In the genomic region with DNA sequence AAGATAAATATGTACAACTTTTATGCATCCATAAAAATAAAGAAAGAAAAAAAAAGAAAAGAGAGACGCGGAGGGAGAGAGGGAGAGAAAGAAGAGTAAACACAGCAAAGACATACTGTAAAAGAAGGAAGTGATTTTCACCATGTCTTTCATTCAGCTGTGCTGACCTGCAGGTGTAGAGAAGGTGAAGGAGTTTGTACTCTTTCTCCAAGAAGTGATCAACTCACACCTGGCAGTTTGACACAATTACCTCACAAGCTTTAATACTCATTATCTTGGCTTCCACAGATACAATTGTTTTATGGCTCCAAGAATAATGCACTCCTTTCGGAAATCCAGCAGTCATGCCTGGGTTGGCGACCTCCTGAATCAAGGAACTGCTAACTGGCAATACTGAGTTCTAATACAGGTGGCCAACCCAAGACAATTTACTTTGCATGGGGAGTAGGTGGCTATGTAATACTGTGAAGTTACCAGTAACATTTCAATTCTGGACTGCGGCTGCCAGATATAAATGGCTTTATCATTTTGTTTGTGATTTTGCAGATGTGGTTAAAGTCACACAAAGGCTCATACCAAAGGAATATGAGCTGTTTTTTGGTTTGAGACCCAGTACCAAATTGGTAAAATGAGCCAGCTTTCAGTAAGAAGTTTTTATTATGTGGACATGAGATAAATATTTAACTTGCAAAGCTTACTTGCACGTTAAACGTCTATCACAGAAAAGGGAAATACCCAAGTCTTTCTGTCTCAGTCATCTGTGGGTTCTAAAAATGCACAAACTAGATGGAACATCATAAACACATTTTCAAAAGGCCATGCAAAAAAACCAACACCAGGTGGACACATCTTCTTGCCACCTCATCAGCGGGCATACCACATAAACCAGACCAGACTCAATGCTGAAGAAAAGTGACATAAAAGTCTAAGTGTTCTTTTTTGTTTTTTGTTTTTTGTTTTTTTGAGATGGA, we compare ENCODE assay signal across 12 cellular contexts.
DNase-seq lines count a peak whose midpoint lies in the region; ATAC-seq and TF ChIP-seq lines count a peak whose summit lies in the region.
"Had no signal": no experiment of that assay in that cellular context is flagged by ENCODE, and none has a peak within 500 bp of the region (broad histone marks: within the 10 kb centered on the region; RNA-seq: fewer than 3 reads in every experiment).

No MANE protein-coding gene starts in this region.

- no peak for TF ChIP-seq CTCF in colonic mucosa (IDR thresholded peaks at IDR 0.05)
- TF ChIP-seq CTCF in chondrocyte (IDR thresholded peaks at IDR 0.05) = no peak

- peak; percentile 42 for DNase-seq in colonic mucosa
- no peak for DNase-seq in stimulated activated CD4-positive, alpha-beta T cell treated with anti-CD3 and anti-CD28 coated beads, Interleukin-1b, Interleukin-23, amount 100 ng/mL, for 48 hours
- DNase-seq in chondrocyte (ENCODE audit: low spot score) = no peak
- no peak for DNase-seq in activated T-cell treated with anti-CD3 and anti-CD28 coated beads for 4 hours
- DNase-seq in CD4-positive, alpha-beta memory T cell = no peak
- DNase-seq: activated CD4-positive, alpha-beta memory T cell treated with anti-CD3 and anti-CD28 coated beads for 36 hours; CD8-positive, alpha-beta T cell; stimulated activated naive B cell treated with anti-CD40 and anti-IgM and Interleukin-4, amounts not matched to agents 10 μg/mL and 1 μg/mL and 100 μg/mL, for 72 hours had no signal

- H3K27ac Mint-ChIP-seq in chondrocyte (ENCODE audit: unreplicated experiment) = no peak overlapping the region
- no peak overlapping the region for H3K27ac Mint-ChIP-seq in CD4-positive, alpha-beta memory T cell
- H3K27ac Mint-ChIP-seq: activated CD4-positive, alpha-beta memory T cell treated with anti-CD3 and anti-CD28 coated beads for 36 hours; CD8-positive, alpha-beta T cell; natural killer cell treated with Interleukin-12 subunit alpha and Interleukin-12 subunit beta and Interleukin-15 and Interleukin-18, amount 100 ng/mL, for 72 hours; stimulated activated naive B cell treated with anti-CD40 and anti-IgM and Interleukin-4, amounts not matched to agents 10 μg/mL and 1 μg/mL and 100 μg/mL, for 72 hours had no signal

- no peaks in the 10 kb centered on the region for H3K9me3 ChIP-seq in colonic mucosa
- no peaks in the 10 kb centered on the region for H3K9me3 ChIP-seq in CD4-positive, alpha-beta memory T cell (ENCODE audit: control insufficient read depth in 1 of 2, low read length in 2 of 2)

- peak overlapping the region; percentile 29 for H3K27ac ChIP-seq in colonic mucosa
- H3K27ac ChIP-seq in CD4-positive, alpha-beta memory T cell (ENCODE audit: low read depth, low read length) = no peak overlapping the region

- no peaks in the 10 kb centered on the region for H3K9me3 Mint-ChIP-seq in chondrocyte (ENCODE audit: low read depth)
- peaks cover 0 to 3% (median 0%) of the 10 kb centered on the region in 8 donors for H3K9me3 Mint-ChIP-seq in CD4-positive, alpha-beta memory T cell
- H3K9me3 Mint-ChIP-seq: activated CD4-positive, alpha-beta memory T cell treated with anti-CD3 and anti-CD28 coated beads for 36 hours; CD8-positive, alpha-beta T cell had no signal

- H3K27me3 Mint-ChIP-seq in chondrocyte (ENCODE audit: low read depth) = no peaks in the 10 kb centered on the region
- H3K27me3 Mint-ChIP-seq in CD4-positive, alpha-beta memory T cell = no peaks in the 10 kb centered on the region
- H3K27me3 Mint-ChIP-seq: natural killer cell treated with Interleukin-12 subunit alpha and Interleukin-12 subunit beta and Interleukin-15 and Interleukin-18, amount 100 ng/mL, for 72 hours had no signal

- peaks cover 2% of the 10 kb centered on the region for H3K36me3 Mint-ChIP-seq in chondrocyte (ENCODE audit: low read depth)
- no peaks in the 10 kb centered on the region for H3K36me3 Mint-ChIP-seq in CD4-positive, alpha-beta memory T cell
- H3K36me3 Mint-ChIP-seq: activated CD4-positive, alpha-beta memory T cell treated with anti-CD3 and anti-CD28 coated beads for 36 hours; CD8-positive, alpha-beta T cell; natural killer cell treated with Interleukin-12 subunit alpha and Interleukin-12 subunit beta and Interleukin-15 and Interleukin-18, amount 100 ng/mL, for 72 hours; stimulated activated naive B cell treated with anti-CD40 and anti-IgM and Interleukin-4, amounts not matched to agents 10 μg/mL and 1 μg/mL and 100 μg/mL, for 72 hours had no signal

- no peaks in the 10 kb centered on the region for H3K27me3 ChIP-seq in colonic mucosa
- H3K27me3 ChIP-seq in CD4-positive, alpha-beta memory T cell (ENCODE audit: insufficient read depth, low read length) = no peaks in the 10 kb centered on the region

- H3K9ac ChIP-seq in colonic mucosa (ENCODE audit: low read depth in 2 of 2, low read length in 2 of 2) = peak overlapping the region in 1 of 2 donors; percentile 27

- ATAC-seq in GM18519 (IDR thresholded peaks at IDR 0.05; ENCODE audit: low FRiP score, unreplicated experiment) = peak; percentile 61
- ATAC-seq in GM21619 (IDR thresholded peaks at IDR 0.05; ENCODE audit: unreplicated experiment) = peak; percentile 64
- peak; percentile 77 for ATAC-seq in HG03108 (IDR thresholded peaks at IDR 0.05; ENCODE audit: unreplicated experiment)
- ATAC-seq: CD8-positive, alpha-beta T cell; natural killer cell treated with Interleukin-12 subunit alpha and Interleukin-12 subunit beta and Interleukin-15 and Interleukin-18, amount 100 ng/mL, for 72 hours; stimulated activated naive B cell treated with anti-CD40 and anti-IgM and Interleukin-4, amounts not matched to agents 10 μg/mL and 1 μg/mL and 100 μg/mL, for 72 hours had no signal

- H3K4me3 Mint-ChIP-seq in chondrocyte (ENCODE audit: unreplicated experiment) = no peak overlapping the region
- no peak overlapping the region for H3K4me3 Mint-ChIP-seq in CD4-positive, alpha-beta memory T cell
- H3K4me3 Mint-ChIP-seq: activated CD4-positive, alpha-beta memory T cell treated with anti-CD3 and anti-CD28 coated beads for 36 hours; CD8-positive, alpha-beta T cell; natural killer cell treated with Interleukin-12 subunit alpha and Interleukin-12 subunit beta and Interleukin-15 and Interleukin-18, amount 100 ng/mL, for 72 hours; stimulated activated naive B cell treated with anti-CD40 and anti-IgM and Interleukin-4, amounts not matched to agents 10 μg/mL and 1 μg/mL and 100 μg/mL, for 72 hours had no signal

- CTCF ChIA-PET in CD4-positive, alpha-beta memory T cell (lab: Charles Lee; ENCODE audit: partially characterized antibody) = no interaction called here

- H3K4me1 Mint-ChIP-seq in chondrocyte (ENCODE audit: low read depth) = peaks cover 12% of the 10 kb centered on the region
- H3K4me1 Mint-ChIP-seq in CD4-positive, alpha-beta memory T cell = no peaks in the 10 kb centered on the region
- H3K4me1 Mint-ChIP-seq: stimulated activated naive B cell treated with anti-CD40 and anti-IgM and Interleukin-4, amounts not matched to agents 10 μg/mL and 1 μg/mL and 100 μg/mL, for 72 hours had no signal

- intact Hi-C loops in colonic mucosa (cut with DNase I) = no loop called here
- intact Hi-C loops in CD4-positive, alpha-beta memory T cell (cut with micrococcal nuclease) = no loop called here

- H3K36me3 ChIP-seq in colonic mucosa = no peaks in the 10 kb centered on the region
- no peaks in the 10 kb centered on the region for H3K36me3 ChIP-seq in CD4-positive, alpha-beta memory T cell (ENCODE audit: insufficient read depth, low read length)

- no peak overlapping the region for H3K4me3 ChIP-seq in colonic mucosa
- H3K4me3 ChIP-seq in CD4-positive, alpha-beta memory T cell (ENCODE audit: low read length in 2 of 2) = no peak overlapping the region

- no peaks in the 10 kb centered on the region for H3K4me1 ChIP-seq in colonic mucosa
- no peaks in the 10 kb centered on the region for H3K4me1 ChIP-seq in CD4-positive, alpha-beta memory T cell (ENCODE audit: insufficient read depth, low read length)

- POLR2A ChIA-PET in CD4-positive, alpha-beta memory T cell (lab: Charles Lee; ENCODE audit: partially characterized antibody) = no interaction called here
